In the genomic region with DNA sequence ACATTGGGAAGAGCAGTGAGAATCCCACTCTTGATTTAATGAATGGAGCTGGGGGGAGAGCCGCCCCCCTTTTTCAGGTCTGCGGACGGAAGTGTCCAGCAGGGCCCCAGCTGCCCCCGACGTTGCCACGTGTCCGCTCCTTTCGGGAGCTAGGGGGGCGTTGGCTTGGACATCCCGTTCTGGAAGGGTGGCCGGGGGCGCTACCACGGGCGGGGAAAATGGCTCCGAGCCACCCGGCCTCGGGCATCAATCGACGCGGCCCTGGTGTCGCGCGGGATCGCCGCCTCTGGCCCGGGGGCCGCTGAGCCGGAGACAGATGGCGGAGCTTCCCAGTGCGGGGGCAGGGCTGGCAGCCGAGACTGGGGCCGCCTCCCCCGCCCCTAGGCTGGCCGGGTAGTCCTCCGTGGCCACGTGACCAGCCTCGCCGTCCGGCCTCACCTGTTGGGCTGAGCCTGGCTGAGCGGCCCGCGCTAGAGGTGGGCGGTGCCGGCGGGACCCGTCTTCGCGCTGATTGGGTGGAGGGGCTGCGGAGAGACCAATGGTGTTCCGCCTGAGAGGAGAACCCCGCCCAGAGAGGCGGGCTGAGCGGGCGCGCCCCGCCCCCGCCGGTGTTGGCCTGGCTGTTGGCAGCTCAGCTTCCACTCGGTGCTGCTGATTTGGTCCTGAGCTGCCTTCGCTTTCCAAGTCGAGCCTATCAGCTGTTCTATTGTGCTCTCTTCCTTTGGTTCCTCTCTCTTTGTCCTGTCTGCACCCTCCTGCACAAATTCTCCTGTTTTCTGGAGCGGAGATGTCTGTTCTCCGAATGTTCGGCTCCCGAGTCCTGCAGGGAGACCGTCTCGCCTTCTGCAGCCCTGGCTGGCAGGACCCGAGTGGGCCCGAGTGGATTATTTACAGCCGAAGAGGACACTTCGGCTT, we compare ENCODE assay signal across 1 cellular context.
TF ChIP-seq lines count a peak whose summit lies in the region.

No MANE protein-coding gene starts in this region.

TF ChIP-seq in HEK293, 187 proteins besides CTCF, POLR2A, EP300 and RAD21 (continued from another document):
- TF ChIP-seq, protein P1, sequence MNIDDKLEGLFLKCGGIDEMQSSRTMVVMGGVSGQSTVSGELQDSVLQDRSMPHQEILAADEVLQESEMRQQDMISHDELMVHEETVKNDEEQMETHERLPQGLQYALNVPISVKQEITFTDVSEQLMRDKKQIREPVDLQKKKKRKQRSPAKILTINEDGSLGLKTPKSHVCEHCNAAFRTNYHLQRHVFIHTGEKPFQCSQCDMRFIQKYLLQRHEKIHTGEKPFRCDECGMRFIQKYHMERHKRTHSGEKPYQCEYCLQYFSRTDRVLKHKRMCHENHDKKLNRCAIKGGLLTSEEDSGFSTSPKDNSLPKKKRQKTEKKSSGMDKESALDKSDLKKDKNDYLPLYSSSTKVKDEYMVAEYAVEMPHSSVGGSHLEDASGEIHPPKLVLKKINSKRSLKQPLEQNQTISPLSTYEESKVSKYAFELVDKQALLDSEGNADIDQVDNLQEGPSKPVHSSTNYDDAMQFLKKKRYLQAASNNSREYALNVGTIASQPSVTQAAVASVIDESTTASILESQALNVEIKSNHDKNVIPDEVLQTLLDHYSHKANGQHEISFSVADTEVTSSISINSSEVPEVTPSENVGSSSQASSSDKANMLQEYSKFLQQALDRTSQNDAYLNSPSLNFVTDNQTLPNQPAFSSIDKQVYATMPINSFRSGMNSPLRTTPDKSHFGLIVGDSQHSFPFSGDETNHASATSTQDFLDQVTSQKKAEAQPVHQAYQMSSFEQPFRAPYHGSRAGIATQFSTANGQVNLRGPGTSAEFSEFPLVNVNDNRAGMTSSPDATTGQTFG (tag by site-specific recombination; IDR thresholded peaks at IDR 0.05; ENCODE audit: borderline replicate concordance) = no peak
- TF ChIP-seq ZNF214 (tag by site-specific recombination; IDR thresholded peaks at IDR 0.05; ENCODE audit: borderline replicate concordance) (no peak), ZNF626 (tag by site-specific recombination; IDR thresholded peaks at IDR 0.05) (no peak), EGR2 (tag by site-specific recombination; IDR thresholded peaks at IDR 0.05; ENCODE audit: low read depth) (peak; percentile 92), ZNF473 (tag by site-specific recombination; IDR thresholded peaks at IDR 0.05) (no peak), ZNF112 (tag by site-specific recombination; IDR thresholded peaks at IDR 0.05) (no peak), ZNF114 (tag by site-specific recombination; IDR thresholded peaks at IDR 0.05) (no peak), ZBTB8A (tag by site-specific recombination; IDR thresholded peaks at IDR 0.05) (peak; percentile 74), KLF9 (tag by site-specific recombination; IDR thresholded peaks at IDR 0.05; ENCODE audit: low read depth) (peak; percentile 88), ZNF837 (tag by site-specific recombination; IDR thresholded peaks at IDR 0.05) (no peak), ZNF335 (tag by site-specific recombination; conservative IDR thresholded peaks at IDR 0.05) (peak; percentile 93), ZNF571 (tag by site-specific recombination; IDR thresholded peaks at IDR 0.05) (no peak), MYNN (tag by site-specific recombination; IDR thresholded peaks at IDR 0.05; ENCODE audit: borderline replicate concordance) (no peak), KLF8 (tag by site-specific recombination; IDR thresholded peaks at IDR 0.05) (peak; percentile 93), ZNF404 (tag by site-specific recombination; IDR thresholded peaks at IDR 0.05) (no peak), ZNF350 (tag by site-specific recombination; IDR thresholded peaks at IDR 0.05) (no peak), FEZF1 (tag by site-specific recombination; IDR thresholded peaks at IDR 0.05) (0 out of 2 replicates have a peak, but pooled peaks have one; percentile 33), ZFP69B (tag by site-specific recombination; IDR thresholded peaks at IDR 0.05) (no peak; the same call in 1 of the 2 replicates), ZNF529 (tag by site-specific recombination; IDR thresholded peaks at IDR 0.05; ENCODE audit: insufficient replicate concordance) (no peak), YY2 (tag by site-specific recombination; IDR thresholded peaks at IDR 0.05) (peak; percentile 76), OVOL3 (tag by site-specific recombination; IDR thresholded peaks at IDR 0.05) (no peak)
- TF ChIP-seq, protein P2, sequence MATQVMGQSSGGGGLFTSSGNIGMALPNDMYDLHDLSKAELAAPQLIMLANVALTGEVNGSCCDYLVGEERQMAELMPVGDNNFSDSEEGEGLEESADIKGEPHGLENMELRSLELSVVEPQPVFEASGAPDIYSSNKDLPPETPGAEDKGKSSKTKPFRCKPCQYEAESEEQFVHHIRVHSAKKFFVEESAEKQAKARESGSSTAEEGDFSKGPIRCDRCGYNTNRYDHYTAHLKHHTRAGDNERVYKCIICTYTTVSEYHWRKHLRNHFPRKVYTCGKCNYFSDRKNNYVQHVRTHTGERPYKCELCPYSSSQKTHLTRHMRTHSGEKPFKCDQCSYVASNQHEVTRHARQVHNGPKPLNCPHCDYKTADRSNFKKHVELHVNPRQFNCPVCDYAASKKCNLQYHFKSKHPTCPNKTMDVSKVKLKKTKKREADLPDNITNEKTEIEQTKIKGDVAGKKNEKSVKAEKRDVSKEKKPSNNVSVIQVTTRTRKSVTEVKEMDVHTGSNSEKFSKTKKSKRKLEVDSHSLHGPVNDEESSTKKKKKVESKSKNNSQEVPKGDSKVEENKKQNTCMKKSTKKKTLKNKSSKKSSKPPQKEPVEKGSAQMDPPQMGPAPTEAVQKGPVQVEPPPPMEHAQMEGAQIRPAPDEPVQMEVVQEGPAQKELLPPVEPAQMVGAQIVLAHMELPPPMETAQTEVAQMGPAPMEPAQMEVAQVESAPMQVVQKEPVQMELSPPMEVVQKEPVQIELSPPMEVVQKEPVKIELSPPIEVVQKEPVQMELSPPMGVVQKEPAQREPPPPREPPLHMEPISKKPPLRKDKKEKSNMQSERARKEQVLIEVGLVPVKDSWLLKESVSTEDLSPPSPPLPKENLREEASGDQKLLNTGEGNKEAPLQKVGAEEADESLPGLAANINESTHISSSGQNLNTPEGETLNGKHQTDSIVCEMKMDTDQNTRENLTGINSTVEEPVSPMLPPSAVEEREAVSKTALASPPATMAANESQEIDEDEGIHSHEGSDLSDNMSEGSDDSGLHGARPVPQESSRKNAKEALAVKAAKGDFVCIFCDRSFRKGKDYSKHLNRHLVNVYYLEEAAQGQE (tag by site-specific recombination; IDR thresholded peaks at IDR 0.05) = peak; percentile 59; the same call in 1 of the 2 replicates
- TF ChIP-seq, protein P3, sequence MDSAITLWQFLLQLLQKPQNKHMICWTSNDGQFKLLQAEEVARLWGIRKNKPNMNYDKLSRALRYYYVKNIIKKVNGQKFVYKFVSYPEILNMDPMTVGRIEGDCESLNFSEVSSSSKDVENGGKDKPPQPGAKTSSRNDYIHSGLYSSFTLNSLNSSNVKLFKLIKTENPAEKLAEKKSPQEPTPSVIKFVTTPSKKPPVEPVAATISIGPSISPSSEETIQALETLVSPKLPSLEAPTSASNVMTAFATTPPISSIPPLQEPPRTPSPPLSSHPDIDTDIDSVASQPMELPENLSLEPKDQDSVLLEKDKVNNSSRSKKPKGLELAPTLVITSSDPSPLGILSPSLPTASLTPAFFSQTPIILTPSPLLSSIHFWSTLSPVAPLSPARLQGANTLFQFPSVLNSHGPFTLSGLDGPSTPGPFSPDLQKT (IDR thresholded peaks at IDR 0.05; ENCODE audit: borderline replicate concordance, low read depth, low read length) = no peak
- TF ChIP-seq, protein P4, sequence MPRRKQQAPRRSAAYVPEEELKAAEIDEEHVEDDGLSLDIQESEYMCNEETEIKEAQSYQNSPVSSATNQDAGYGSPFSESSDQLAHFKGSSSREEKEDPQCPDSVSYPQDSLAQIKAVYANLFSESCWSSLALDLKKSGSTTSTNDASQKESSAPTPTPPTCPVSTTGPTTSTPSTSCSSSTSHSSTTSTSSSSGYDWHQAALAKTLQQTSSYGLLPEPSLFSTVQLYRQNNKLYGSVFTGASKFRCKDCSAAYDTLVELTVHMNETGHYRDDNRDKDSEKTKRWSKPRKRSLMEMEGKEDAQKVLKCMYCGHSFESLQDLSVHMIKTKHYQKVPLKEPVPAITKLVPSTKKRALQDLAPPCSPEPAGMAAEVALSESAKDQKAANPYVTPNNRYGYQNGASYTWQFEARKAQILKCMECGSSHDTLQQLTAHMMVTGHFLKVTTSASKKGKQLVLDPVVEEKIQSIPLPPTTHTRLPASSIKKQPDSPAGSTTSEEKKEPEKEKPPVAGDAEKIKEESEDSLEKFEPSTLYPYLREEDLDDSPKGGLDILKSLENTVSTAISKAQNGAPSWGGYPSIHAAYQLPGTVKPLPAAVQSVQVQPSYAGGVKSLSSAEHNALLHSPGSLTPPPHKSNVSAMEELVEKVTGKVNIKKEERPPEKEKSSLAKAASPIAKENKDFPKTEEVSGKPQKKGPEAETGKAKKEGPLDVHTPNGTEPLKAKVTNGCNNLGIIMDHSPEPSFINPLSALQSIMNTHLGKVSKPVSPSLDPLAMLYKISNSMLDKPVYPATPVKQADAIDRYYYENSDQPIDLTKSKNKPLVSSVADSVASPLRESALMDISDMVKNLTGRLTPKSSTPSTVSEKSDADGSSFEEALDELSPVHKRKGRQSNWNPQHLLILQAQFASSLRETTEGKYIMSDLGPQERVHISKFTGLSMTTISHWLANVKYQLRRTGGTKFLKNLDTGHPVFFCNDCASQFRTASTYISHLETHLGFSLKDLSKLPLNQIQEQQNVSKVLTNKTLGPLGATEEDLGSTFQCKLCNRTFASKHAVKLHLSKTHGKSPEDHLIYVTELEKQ (tag by site-specific recombination; IDR thresholded peaks at IDR 0.05; ENCODE audit: borderline replicate concordance) = peak; percentile 63; the same call in 1 of the 2 replicates
- TF ChIP-seq, protein P5, sequence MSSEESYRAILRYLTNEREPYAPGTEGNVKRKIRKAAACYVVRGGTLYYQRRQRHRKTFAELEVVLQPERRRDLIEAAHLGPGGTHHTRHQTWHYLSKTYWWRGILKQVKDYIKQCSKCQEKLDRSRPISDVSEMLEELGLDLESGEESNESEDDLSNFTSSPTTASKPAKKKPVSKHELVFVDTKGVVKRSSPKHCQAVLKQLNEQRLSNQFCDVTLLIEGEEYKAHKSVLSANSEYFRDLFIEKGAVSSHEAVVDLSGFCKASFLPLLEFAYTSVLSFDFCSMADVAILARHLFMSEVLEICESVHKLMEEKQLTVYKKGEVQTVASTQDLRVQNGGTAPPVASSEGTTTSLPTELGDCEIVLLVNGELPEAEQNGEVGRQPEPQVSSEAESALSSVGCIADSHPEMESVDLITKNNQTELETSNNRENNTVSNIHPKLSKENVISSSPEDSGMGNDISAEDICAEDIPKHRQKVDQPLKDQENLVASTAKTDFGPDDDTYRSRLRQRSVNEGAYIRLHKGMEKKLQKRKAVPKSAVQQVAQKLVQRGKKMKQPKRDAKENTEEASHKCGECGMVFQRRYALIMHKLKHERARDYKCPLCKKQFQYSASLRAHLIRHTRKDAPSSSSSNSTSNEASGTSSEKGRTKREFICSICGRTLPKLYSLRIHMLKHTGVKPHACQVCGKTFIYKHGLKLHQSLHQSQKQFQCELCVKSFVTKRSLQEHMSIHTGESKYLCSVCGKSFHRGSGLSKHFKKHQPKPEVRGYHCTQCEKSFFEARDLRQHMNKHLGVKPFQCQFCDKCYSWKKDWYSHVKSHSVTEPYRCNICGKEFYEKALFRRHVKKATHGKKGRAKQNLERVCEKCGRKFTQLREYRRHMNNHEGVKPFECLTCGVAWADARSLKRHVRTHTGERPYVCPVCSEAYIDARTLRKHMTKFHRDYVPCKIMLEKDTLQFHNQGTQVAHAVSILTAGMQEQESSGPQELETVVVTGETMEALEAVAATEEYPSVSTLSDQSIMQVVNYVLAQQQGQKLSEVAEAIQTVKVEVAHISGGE (tag by site-specific recombination; conservative IDR thresholded peaks at IDR 0.05; ENCODE audit: low read depth) = peak; percentile 59
- TF ChIP-seq, protein P6, sequence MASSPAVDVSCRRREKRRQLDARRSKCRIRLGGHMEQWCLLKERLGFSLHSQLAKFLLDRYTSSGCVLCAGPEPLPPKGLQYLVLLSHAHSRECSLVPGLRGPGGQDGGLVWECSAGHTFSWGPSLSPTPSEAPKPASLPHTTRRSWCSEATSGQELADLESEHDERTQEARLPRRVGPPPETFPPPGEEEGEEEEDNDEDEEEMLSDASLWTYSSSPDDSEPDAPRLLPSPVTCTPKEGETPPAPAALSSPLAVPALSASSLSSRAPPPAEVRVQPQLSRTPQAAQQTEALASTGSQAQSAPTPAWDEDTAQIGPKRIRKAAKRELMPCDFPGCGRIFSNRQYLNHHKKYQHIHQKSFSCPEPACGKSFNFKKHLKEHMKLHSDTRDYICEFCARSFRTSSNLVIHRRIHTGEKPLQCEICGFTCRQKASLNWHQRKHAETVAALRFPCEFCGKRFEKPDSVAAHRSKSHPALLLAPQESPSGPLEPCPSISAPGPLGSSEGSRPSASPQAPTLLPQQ (tag by site-specific recombination; IDR thresholded peaks at IDR 0.05) = peak; percentile 66; the same call in 1 of the 2 replicates
TF ChIP-seq in HEK293: peak in this region for 75.
